21 cellular contexts compared by ENCODE assay signal in genomic region chr6:106527111-106527510, GRCh38.
DNase-seq lines count a peak whose midpoint lies in the region; ATAC-seq and TF ChIP-seq lines count a peak whose summit lies in the region.
"Had no signal": no experiment of that assay in that cellular context is flagged by ENCODE, and none has a peak within 500 bp of the region (broad histone marks: within the 10 kb centered on the region; RNA-seq: fewer than 3 reads in every experiment).

No MANE protein-coding gene starts in this region.

- H3K9me3 ChIP-seq in RWPE2 (ENCODE audit: severe bottlenecking) = no peaks in the 10 kb centered on the region
- H3K9me3 ChIP-seq in skeletal muscle satellite cell (replicated peaks; ENCODE audit: low read length) = no peaks in the 10 kb centered on the region
- H3K9me3 ChIP-seq: upper lobe of right lung had no signal

- CTCF ChIA-PET in activated CD4-positive, alpha-beta memory T cell treated with anti-CD3 and anti-CD28 coated beads for 36 hours (lab: Charles Lee) = no interaction called here
- CTCF ChIA-PET in activated CD4-positive, alpha-beta memory T cell treated with anti-CD3 and anti-CD28 coated beads, Interleukin-2, amount 10 ng/mL, durations not matched to agents 7 days and 5 days (lab: Charles Lee) = interaction anchor here (1.3 to 8.9 kb wide), 3 partner anchors 11 to 82 kb away, joined by 4 to 147 read pairs (median 5); no protein-coding TSS in a partner anchor

- peaks cover 93% of the 10 kb centered on the region for H3K36me3 ChIP-seq in RWPE2 (ENCODE audit: low read depth)
- H3K36me3 ChIP-seq in skeletal muscle satellite cell (ENCODE audit: insufficient read depth, low read length) = no peaks in the 10 kb centered on the region

- DNase-seq in activated CD4-positive, alpha-beta memory T cell treated with anti-CD3 and anti-CD28 coated beads for 36 hours = no peak
- DNase-seq in activated CD4-positive, alpha-beta memory T cell treated with anti-CD3 and anti-CD28 coated beads, Interleukin-2, amount 10 ng/mL, durations not matched to agents 7 days and 5 days = no peak
- no peak for DNase-seq in RWPE2 (ENCODE audit: low spot score)
- DNase-seq in dermis blood vessel endothelial cell = peak; percentile 17
- DNase-seq: anterior cingulate cortex; C1 segment of cervical spinal cord; GF-D8; GOT3; hypothalamus; NCI-H1048; NCI-H2081; stimulated activated CD4-positive, alpha-beta T cell treated with anti-CD3 and anti-CD28 coated beads, Interleukin-4, amount 100 ng/mL, for 1 hour; T-helper 17 cell; upper lobe of right lung had no signal

- peaks cover 73% of the 10 kb centered on the region for H3K4me1 Mint-ChIP-seq in activated CD4-positive, alpha-beta memory T cell treated with anti-CD3 and anti-CD28 coated beads for 36 hours (ENCODE audit: low read depth)
- peaks cover 71% of the 10 kb centered on the region for H3K4me1 Mint-ChIP-seq in activated CD4-positive, alpha-beta memory T cell treated with anti-CD3 and anti-CD28 coated beads, Interleukin-2, amount 10 ng/mL, durations not matched to agents 7 days and 5 days

- no peak overlapping the region for H3K4me3 Mint-ChIP-seq in activated CD4-positive, alpha-beta memory T cell treated with anti-CD3 and anti-CD28 coated beads for 36 hours
- H3K4me3 Mint-ChIP-seq in activated CD4-positive, alpha-beta memory T cell treated with anti-CD3 and anti-CD28 coated beads, Interleukin-2, amount 10 ng/mL, durations not matched to agents 7 days and 5 days = no peak overlapping the region
- H3K4me3 Mint-ChIP-seq: T-helper 17 cell had no signal

- H3K9ac ChIP-seq in skeletal muscle satellite cell (ENCODE audit: low read depth, low read length) = no peak overlapping the region

- H3K27me3 ChIP-seq in RWPE2 (ENCODE audit: insufficient read depth, poor library complexity, severe bottlenecking) = no peaks in the 10 kb centered on the region
- H3K27me3 ChIP-seq in skeletal muscle satellite cell (ENCODE audit: control insufficient read depth, insufficient read depth, low read length) = no peaks in the 10 kb centered on the region
- H3K27me3 ChIP-seq: upper lobe of right lung had no signal

- peak; percentile 42 for ATAC-seq in RWPE2 (ENCODE audit: low read depth)
- no peak for ATAC-seq in GM21576 (IDR thresholded peaks at IDR 0.05; ENCODE audit: unreplicated experiment)
- ATAC-seq in HG02571 (IDR thresholded peaks at IDR 0.05; ENCODE audit: unreplicated experiment) = no peak
- no peak for ATAC-seq in GM19035 (IDR thresholded peaks at IDR 0.05; ENCODE audit: unreplicated experiment)
- ATAC-seq: natural killer cell treated with Interleukin-12 subunit alpha and Interleukin-12 subunit beta and Interleukin-15 and Interleukin-18, amount 100 ng/mL, for 72 hours; T-helper 17 cell; upper lobe of right lung had no signal

- intact Hi-C loops in activated CD4-positive, alpha-beta memory T cell treated with anti-CD3 and anti-CD28 coated beads for 36 hours (cut with micrococcal nuclease) = loop anchor here (10.0 kb wide), 1 partner anchor 1188 kb away; no protein-coding TSS in a partner anchor

- peaks cover 76% of the 10 kb centered on the region for H3K4me1 ChIP-seq in RWPE2 (ENCODE audit: insufficient read depth, poor library complexity, severe bottlenecking)
- peaks cover 53% of the 10 kb centered on the region for H3K4me1 ChIP-seq in skeletal muscle satellite cell (ENCODE audit: control insufficient read depth, insufficient read depth, low read length)

- H3K27ac ChIP-seq in RWPE2 (ENCODE audit: poor library complexity, severe bottlenecking) = peak overlapping the region; percentile 99
- H3K27ac ChIP-seq: upper lobe of right lung had no signal

- no peaks in the 10 kb centered on the region for H3K27me3 Mint-ChIP-seq in activated CD4-positive, alpha-beta memory T cell treated with anti-CD3 and anti-CD28 coated beads for 36 hours
- no peaks in the 10 kb centered on the region for H3K27me3 Mint-ChIP-seq in activated CD4-positive, alpha-beta memory T cell treated with anti-CD3 and anti-CD28 coated beads, Interleukin-2, amount 10 ng/mL, durations not matched to agents 7 days and 5 days
- H3K27me3 Mint-ChIP-seq: natural killer cell treated with Interleukin-12 subunit alpha and Interleukin-12 subunit beta and Interleukin-15 and Interleukin-18, amount 100 ng/mL, for 72 hours; T-helper 17 cell had no signal

- POLR2A ChIA-PET in activated CD4-positive, alpha-beta memory T cell treated with anti-CD3 and anti-CD28 coated beads for 36 hours (lab: Charles Lee) = interaction anchor here (1.5 to 3.7 kb wide), 2 partner anchors 13 to 15 kb away, joined by 3 to 21 read pairs; no protein-coding TSS in a partner anchor
- POLR2A ChIA-PET in activated CD4-positive, alpha-beta memory T cell treated with anti-CD3 and anti-CD28 coated beads, Interleukin-2, amount 10 ng/mL, durations not matched to agents 7 days and 5 days (lab: Charles Lee) = interaction anchor here (1.1 to 9.8 kb wide), 2 partner anchors 17 to 25 kb away, joined by 4 to 434 read pairs; no protein-coding TSS in a partner anchor

- H3K4me3 ChIP-seq in RWPE2 (ENCODE audit: severe bottlenecking) (no peak overlapping the region), skeletal muscle satellite cell (ENCODE audit: low read length) (no peak overlapping the region)
- H3K4me3 ChIP-seq: upper lobe of right lung had no signal

- no peaks in the 10 kb centered on the region for H3K9me3 Mint-ChIP-seq in activated CD4-positive, alpha-beta memory T cell treated with anti-CD3 and anti-CD28 coated beads for 36 hours
- no peaks in the 10 kb centered on the region for H3K9me3 Mint-ChIP-seq in activated CD4-positive, alpha-beta memory T cell treated with anti-CD3 and anti-CD28 coated beads, Interleukin-2, amount 10 ng/mL, durations not matched to agents 7 days and 5 days
- H3K9me3 Mint-ChIP-seq: activated T-helper 2 cell treated with anti-CD3 and anti-CD28 coated beads, Interferon-gamma antibody, Interleukin-2, Interleukin-4, amounts not matched to agents 10 μg/mL and 5 μg/mL and 100 μg/mL, durations not matched to agents 14 hours and 24 hours and 36 hours; natural killer cell treated with Interleukin-12 subunit alpha and Interleukin-12 subunit beta and Interleukin-15 and Interleukin-18, amount 100 ng/mL, for 72 hours had no signal

- peaks cover 51% of the 10 kb centered on the region for H3K36me3 Mint-ChIP-seq in activated CD4-positive, alpha-beta memory T cell treated with anti-CD3 and anti-CD28 coated beads for 36 hours
- peaks cover 74% of the 10 kb centered on the region for H3K36me3 Mint-ChIP-seq in activated CD4-positive, alpha-beta memory T cell treated with anti-CD3 and anti-CD28 coated beads, Interleukin-2, amount 10 ng/mL, durations not matched to agents 7 days and 5 days (ENCODE audit: low read depth)

- no peak for TF ChIP-seq CTCF in RWPE2 (IDR thresholded peaks at IDR 0.05; ENCODE audit: poor library complexity, severe bottlenecking)

- peak overlapping the region; percentile 64 for H3K4me2 ChIP-seq in skeletal muscle satellite cell (ENCODE audit: low read length)

- peak overlapping the region; percentile 36 for H3K27ac Mint-ChIP-seq in activated CD4-positive, alpha-beta memory T cell treated with anti-CD3 and anti-CD28 coated beads for 36 hours
- H3K27ac Mint-ChIP-seq in activated CD4-positive, alpha-beta memory T cell treated with anti-CD3 and anti-CD28 coated beads, Interleukin-2, amount 10 ng/mL, durations not matched to agents 7 days and 5 days = no peak overlapping the region
- H3K27ac Mint-ChIP-seq: progenitor cell of endocrine pancreas had no signal
